ENCODE assay signal across 8 cellular contexts in the genomic region with DNA sequence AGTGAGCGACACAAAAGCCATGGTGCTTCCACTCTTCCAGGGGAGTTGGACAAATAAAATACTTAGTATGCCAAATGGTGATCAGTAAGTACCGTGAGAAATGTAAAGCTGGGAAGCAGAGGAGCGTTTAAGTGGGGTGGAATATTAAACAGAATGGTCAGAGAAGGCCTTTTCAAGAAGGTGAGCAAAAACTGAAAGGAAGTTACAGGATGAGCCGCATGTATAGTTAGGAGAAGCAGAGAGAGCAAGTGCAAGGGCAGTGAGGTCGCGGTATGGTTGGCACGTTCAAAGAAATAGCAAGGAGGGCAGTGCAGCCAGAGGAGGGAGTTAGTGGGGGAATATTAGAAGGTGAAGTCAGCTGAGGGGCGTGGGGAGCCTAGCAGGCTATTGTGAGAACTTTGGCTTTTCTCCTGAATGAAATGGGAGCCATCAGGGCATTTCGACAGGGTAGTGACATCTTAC. TPM values are rescaled to one million over a fixed set of nuclear protein-coding genes. Genes with fewer than 3 reads are reported as not detected.
DNase-seq lines count a peak whose midpoint lies in the region; ATAC-seq and TF ChIP-seq lines count a peak whose summit lies in the region.

No MANE protein-coding gene starts in this region.

- no peaks in the 10 kb centered on the region for H3K27me3 Mint-ChIP-seq in activated naive CD4-positive, alpha-beta T cell treated with anti-CD3 and anti-CD28 coated beads for 36 hours (ENCODE audit: low read depth)

- peaks cover 41 to 79% (median 64%) of the 10 kb centered on the region in 6 donors for H3K4me1 ChIP-seq in spleen

- intact Hi-C loops in activated naive CD4-positive, alpha-beta T cell treated with anti-CD3 and anti-CD28 coated beads for 36 hours (cut with micrococcal nuclease), result loop anchor here (1.0 to 2.0 kb wide), 5 partner anchors 17 to 381 kb away; partner anchors contain the start of genes CCDC24, ERI3, IPO13 and KDM4A
- intact Hi-C loops in left ventricle myocardium superior (cut with micrococcal nuclease) (no loop called here), spleen (cut with DNase I; ENCODE audit: low total_unique reads) (no loop called here)

- WGBS in spleen, 5 donors, result 36 to 41% (median 38%) methylated on average over 9 of the region's 9 CpGs

- H3K4me3 ChIP-seq in WERI-Rb-1 (ENCODE audit: low read depth, low read length) (peak overlapping the region; percentile 74), spleen (peak overlapping the region; percentile 77 to 95 (median 88))

- TF ChIP-seq POLR2A in spleen (IDR thresholded peaks at IDR 0.05), result no peak

- H3K27me3 ChIP-seq in WERI-Rb-1 (ENCODE audit: insufficient read depth, low read depth, severe bottlenecking) (no peaks in the 10 kb centered on the region), spleen (replicated peaks in 1 of 7) (no peaks in the 10 kb centered on the region)

- H3K27ac ChIP-seq in WERI-Rb-1 (peak overlapping the region; percentile 85; the same call in 1 of the 2 replicates), spleen (peak overlapping the region; percentile 91 to 100 (median 97))

- peak; percentile 2 for ATAC-seq in left ventricle myocardium superior

- TF ChIP-seq CTCF in WERI-Rb-1 (IDR thresholded peaks at IDR 0.05; ENCODE audit: low read depth, low read length) (no peak), spleen (IDR thresholded peaks at IDR 0.05 in 8 of 11, conservative IDR thresholded peaks at IDR 0.05 in 3 of 11) (no peak)

- H3K36me3 ChIP-seq in WERI-Rb-1 (peaks cover 49% of the 10 kb centered on the region), spleen (peaks cover 0 to 53% (median 28%) of the 10 kb centered on the region in 6 donors)

- peaks cover 36% of the 10 kb centered on the region for H3K36me3 Mint-ChIP-seq in activated naive CD4-positive, alpha-beta T cell treated with anti-CD3 and anti-CD28 coated beads for 36 hours (ENCODE audit: low read depth)

- peaks cover 55% of the 10 kb centered on the region for H3K4me1 Mint-ChIP-seq in activated naive CD4-positive, alpha-beta T cell treated with anti-CD3 and anti-CD28 coated beads for 36 hours (ENCODE audit: low read depth)

- DNase-seq in activated naive CD4-positive, alpha-beta T cell treated with anti-CD3 and anti-CD28 coated beads for 36 hours, result no peak
- DNase-seq in activated naive CD4-positive, alpha-beta T cell (lab: John Stamatoyannopoulos, UW), result no peak
- DNase-seq in WERI-Rb-1, result no peak
- no peak for DNase-seq in left ventricle myocardium superior
- DNase-seq in spleen, result no peak
- DNase-seq in DMS153 treated with DMSO at 0.1 percent for 48 hours (lab: John Stamatoyannopoulos, UW; ENCODE audit: unreplicated experiment), result no peak
- DNase-seq in COLO668 (lab: John Stamatoyannopoulos, UW; ENCODE audit: unreplicated experiment), result no peak
- DNase-seq in kidney glomerular epithelial cell (lab: John Stamatoyannopoulos, UW), result no peak

- no peaks in the 10 kb centered on the region for H3K9me3 Mint-ChIP-seq in activated naive CD4-positive, alpha-beta T cell treated with anti-CD3 and anti-CD28 coated beads for 36 hours

- CTCF ChIA-PET in activated naive CD4-positive, alpha-beta T cell treated with anti-CD3 and anti-CD28 coated beads for 36 hours (lab: Charles Lee), result interaction anchor here (1.0 kb wide), 1 partner anchor 74 kb away, joined by 3 read pairs; no protein-coding TSS in a partner anchor

- peak overlapping the region; percentile 85 for H3K4me3 Mint-ChIP-seq in activated naive CD4-positive, alpha-beta T cell treated with anti-CD3 and anti-CD28 coated beads for 36 hours

- H3K27ac Mint-ChIP-seq in activated naive CD4-positive, alpha-beta T cell treated with anti-CD3 and anti-CD28 coated beads for 36 hours, result peak overlapping the region; percentile 75

- H3K9me3 ChIP-seq in WERI-Rb-1 (ENCODE audit: severe bottlenecking) (no peaks in the 10 kb centered on the region), spleen (no peaks in the 10 kb centered on the region)

RNA-seq across cellular contexts. Expression of gene ATP6V0B, which starts 0.7 kb away (rescaled TPM):
- total RNA-seq in activated naive CD4-positive, alpha-beta T cell treated with anti-CD3 and anti-CD28 coated beads for 36 hours, result 10 to 100 TPM; 44.2 to 52.6 TPM
- total RNA-seq in left ventricle myocardium superior, result 89.6 TPM
- total RNA-seq in spleen, result 100 to 1,000 TPM; 124 to 219 (median 133) TPM
- 100 to 1,000 TPM; 176 to 205 (median 177) TPM for polyA plus RNA-seq in spleen

RNA-seq across cellular contexts. Expression of gene DPH2, which starts 4.2 kb away (rescaled TPM):
- total RNA-seq in activated naive CD4-positive, alpha-beta T cell treated with anti-CD3 and anti-CD28 coated beads for 36 hours, result 10 to 100 TPM; 22.2 to 27.7 TPM
- total RNA-seq in left ventricle myocardium superior (13.3 TPM), spleen (10 to 100 TPM; 22.9 to 36.5 (median 26.1) TPM)
- polyA plus RNA-seq in spleen, result 10 to 100 TPM; 15.7 to 24.6 (median 17.6) TPM

RNA-seq across cellular contexts. Expression of gene B4GALT2, which starts 5.0 kb away (rescaled TPM):
- 10 to 100 TPM; 18.7 to 19.2 TPM for total RNA-seq in activated naive CD4-positive, alpha-beta T cell treated with anti-CD3 and anti-CD28 coated beads for 36 hours
- total RNA-seq in left ventricle myocardium superior (35.6 TPM), spleen (10 to 100 TPM; 11.4 to 23.3 (median 13.2) TPM)
- 10 to 100 TPM in 1 of 3 donors, 1 to 10 TPM in 2; 7.0 to 13.7 (median 7.7) TPM for polyA plus RNA-seq in spleen

RNA-seq across cellular contexts. Expression of gene CCDC24, which starts 17.4 kb away (rescaled TPM):
- total RNA-seq in activated naive CD4-positive, alpha-beta T cell treated with anti-CD3 and anti-CD28 coated beads for 36 hours, result 1 to 10 TPM in 1 of 2 experiments, under 1 TPM in 1; 0.91 to 1.6 TPM
- total RNA-seq in left ventricle myocardium superior, result 1.0 TPM
- total RNA-seq in spleen, result 1 to 10 TPM; 3.3 to 7.0 (median 5.0) TPM
- polyA plus RNA-seq in spleen, result 10 to 100 TPM in 2 of 3 donors, 1 to 10 TPM in 1; 7.5 to 25.9 (median 14.5) TPM

RNA-seq across cellular contexts. Expression of gene IPO13, which starts 27.3 kb away (rescaled TPM):
- 10 to 100 TPM in 1 of 2 experiments, 1 to 10 TPM in 1; 8.0 to 12.4 TPM for total RNA-seq in activated naive CD4-positive, alpha-beta T cell treated with anti-CD3 and anti-CD28 coated beads for 36 hours
- total RNA-seq in left ventricle myocardium superior (60.0 TPM), spleen (10 to 100 TPM; 18.2 to 27.4 (median 22.6) TPM)
- 10 to 100 TPM; 10.5 to 19.4 (median 16.4) TPM for polyA plus RNA-seq in spleen
